ENCODE assay signal across 8 cellular contexts in the genomic region with DNA sequence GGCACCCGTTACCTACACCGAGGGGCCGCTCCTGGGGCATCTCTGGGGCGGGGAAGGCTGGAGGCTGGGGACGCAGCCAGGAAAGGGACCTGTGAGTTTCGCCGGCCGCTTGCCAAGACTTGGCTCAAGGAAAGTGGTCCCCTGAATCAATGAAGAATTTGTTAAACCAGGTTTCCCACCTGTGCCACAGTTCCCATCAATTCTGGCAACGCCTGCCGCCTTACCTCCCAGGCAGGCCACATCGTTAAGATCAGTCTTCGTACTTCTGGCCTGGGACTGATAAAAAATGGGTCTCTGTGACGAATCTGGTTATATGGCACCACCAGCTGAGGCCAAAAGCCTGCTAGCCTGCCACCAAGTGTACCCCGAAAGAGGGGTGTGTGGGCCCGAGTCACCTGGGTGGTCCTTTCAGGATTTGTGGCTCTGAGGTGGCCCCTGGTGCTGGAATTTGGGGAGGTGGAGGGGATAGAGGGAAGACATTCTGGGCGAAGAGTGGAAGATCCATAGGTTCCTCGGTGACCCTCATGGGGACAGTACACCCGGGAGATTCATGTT. TPM values are rescaled to one million over a fixed set of nuclear protein-coding genes. Genes with fewer than 3 reads are reported as not detected.
A peak's percentile ranks its signal among the peaks of the same experiment; 100 is the strongest.
DNase-seq lines count a peak whose midpoint lies in the region; ATAC-seq and TF ChIP-seq lines count a peak whose summit lies in the region.

No MANE protein-coding gene starts in this region.

- H3K27ac ChIP-seq in angular gyrus (ENCODE audit: low read depth, low read length) (peak overlapping the region; percentile 92), left lung (peak overlapping the region; percentile 75 to 90), suprapubic skin (peak overlapping the region; percentile 75)

- ATAC-seq in left lung (no peak), GM18505 (IDR thresholded peaks at IDR 0.05; ENCODE audit: unreplicated experiment) (no peak), HG02973 (IDR thresholded peaks at IDR 0.05; ENCODE audit: unreplicated experiment) (no peak)

- H3K4me1 ChIP-seq in left lung (peaks cover 0 to 10% of the 10 kb centered on the region in 2 donors), suprapubic skin (peaks cover 29% of the 10 kb centered on the region)

- H3K4me1 Mint-ChIP-seq in T-helper 1 cell treated with Interleukin-12 subunit alpha and Interleukin-12 subunit beta and Interleukin-4 antibody, amounts not matched to agents 30 μg/mL and 1 μg/mL, for 36 hours (ENCODE audit: low read depth): peaks cover 14% of the 10 kb centered on the region

- no peak for TF ChIP-seq POLR2A in suprapubic skin (IDR thresholded peaks at IDR 0.05)
- TF ChIP-seq POLR2A in GM18505 (IDR thresholded peaks at IDR 0.05; ENCODE audit: borderline replicate concordance, extremely low read depth, insufficient read depth, insufficient read length): no peak

- intact Hi-C loops in left lung (cut with DNase I): no loop called here

- H3K9me3 ChIP-seq in left lung: no peaks in the 10 kb centered on the region
- no peaks in the 10 kb centered on the region for H3K9me3 ChIP-seq in suprapubic skin

- H3K4me3 ChIP-seq in left lung (peak overlapping the region; percentile 61 to 69), suprapubic skin (peak overlapping the region; percentile 57)

- TF ChIP-seq CTCF in left lung (IDR thresholded peaks at IDR 0.05): peak in 1 of 2 donors; percentile 26
- peak in 1 of 2 donors; percentile 0 for TF ChIP-seq CTCF in suprapubic skin (IDR thresholded peaks at IDR 0.05)

- no peaks in the 10 kb centered on the region for H3K36me3 Mint-ChIP-seq in T-helper 1 cell treated with Interleukin-12 subunit alpha and Interleukin-12 subunit beta and Interleukin-4 antibody, amounts not matched to agents 30 μg/mL and 1 μg/mL, for 36 hours (ENCODE audit: low read depth)

- no peaks in the 10 kb centered on the region for H3K36me3 ChIP-seq in left lung
- no peaks in the 10 kb centered on the region for H3K36me3 ChIP-seq in suprapubic skin

- TF ChIP-seq EP300 in suprapubic skin (IDR thresholded peaks at IDR 0.05): no peak

- no peak overlapping the region for H3K27ac Mint-ChIP-seq in T-helper 1 cell treated with Interleukin-12 subunit alpha and Interleukin-12 subunit beta and Interleukin-4 antibody, amounts not matched to agents 30 μg/mL and 1 μg/mL, for 36 hours

- peak overlapping the region; percentile 65 for H3K4me3 Mint-ChIP-seq in T-helper 1 cell treated with Interleukin-12 subunit alpha and Interleukin-12 subunit beta and Interleukin-4 antibody, amounts not matched to agents 30 μg/mL and 1 μg/mL, for 36 hours

- H3K27me3 ChIP-seq in left lung (peaks cover 13 to 95% of the 10 kb centered on the region in 2 donors), suprapubic skin (peaks cover 16% of the 10 kb centered on the region)

- no peaks in the 10 kb centered on the region for H3K9me3 Mint-ChIP-seq in T-helper 1 cell treated with Interleukin-12 subunit alpha and Interleukin-12 subunit beta and Interleukin-4 antibody, amounts not matched to agents 30 μg/mL and 1 μg/mL, for 36 hours

- 3% methylated on average over 5 of the region's 18 CpGs for WGBS in suprapubic skin

- H3K27me3 Mint-ChIP-seq in T-helper 1 cell treated with Interleukin-12 subunit alpha and Interleukin-12 subunit beta and Interleukin-4 antibody, amounts not matched to agents 30 μg/mL and 1 μg/mL, for 36 hours (ENCODE audit: low read depth): peaks cover 70% of the 10 kb centered on the region

- DNase-seq in T-helper 1 cell (no peak), left lung (no peak), suprapubic skin (ENCODE audit: low spot score in 2 of 2) (peak in 1 of 2 donors; percentile 73), AG20443 (ENCODE audit: low spot score) (no peak)

RNA-seq across cellular contexts. Expression of a gene that starts 0.8 kb away (rescaled TPM):
- total RNA-seq in left lung (10 to 100 TPM; 12.1 to 15.6 TPM), suprapubic skin (10 to 100 TPM; 19.2 to 62.4 (median 41.7) TPM)
